In the genomic region with DNA sequence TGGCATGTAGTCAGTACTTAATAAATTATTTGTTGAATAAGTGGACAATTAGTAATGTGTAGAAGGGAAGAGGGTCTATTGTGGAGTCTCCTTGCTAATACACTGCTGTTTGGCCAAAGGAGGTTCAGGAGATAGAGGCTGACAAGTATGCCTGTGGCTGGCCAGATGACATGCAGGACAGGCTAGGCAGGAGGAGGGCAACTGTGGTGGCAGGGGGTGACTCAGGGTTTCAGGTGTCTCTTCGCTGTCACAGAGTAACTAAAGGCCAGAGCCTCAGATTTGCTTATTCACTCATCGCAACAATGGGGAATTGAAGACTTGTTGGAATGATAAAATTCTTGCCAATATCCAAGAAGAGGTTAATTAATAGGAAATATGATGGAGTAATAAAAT, we compare ENCODE assay signal across 1 cellular context.
TF ChIP-seq lines count a peak whose summit lies in the region.

No MANE protein-coding gene starts in this region.

TF ChIP-seq in IMR-90, 13 proteins besides CTCF, POLR2A, EP300 and RAD21 (continued from another document):
- no peak for TF ChIP-seq FOS (IDR thresholded peaks at IDR 0.05; ENCODE audit: low read depth, low read length)
